In genomic region chr18:43515481-43515880, GRCh38 we compare ENCODE assay signal across 30 cellular contexts.
"Had no signal": no experiment of that assay in that cellular context is flagged by ENCODE, and none has a peak within 500 bp of the region (broad histone marks: within the 10 kb centered on the region; RNA-seq: fewer than 3 reads in every experiment).

No MANE protein-coding gene starts in this region.

- H3K27ac Mint-ChIP-seq: activated CD4-positive, alpha-beta memory T cell treated with anti-CD3 and anti-CD28 coated beads, Interleukin-2, amount 10 ng/mL, durations not matched to agents 7 days and 5 days; activated CD4-positive, alpha-beta T cell treated with anti-CD3 and anti-CD28 coated beads, Interleukin-2, amount 10 ng/mL, durations not matched to agents 7 days and 5 days; activated naive CD4-positive, alpha-beta T cell treated with anti-CD3 and anti-CD28 coated beads, Interleukin-2, amount 10 ng/mL, durations not matched to agents 7 days and 5 days; activated naive CD4-positive, alpha-beta T cell treated with anti-CD3 and anti-CD28 coated beads, Interleukin-2, amount 50 U/mL, for 72 hours; activated naive CD8-positive, alpha-beta T cell treated with anti-CD3 and anti-CD28 coated beads, Interleukin-2, amount 10 ng/mL, durations not matched to agents 7 days and 5 days; activated T-cell treated with anti-CD3 and anti-CD28 coated beads, Interleukin-2, amount 50 U/mL, for 24 hours; activated T-cell treated with anti-CD3 and anti-CD28 coated beads, Interleukin-2, amount 50 U/mL, for 72 hours; brain; T-helper 17 cell; T-helper 2 cell treated with Interferon-gamma antibody and Interleukin-4, amounts not matched to agents 5 μg/mL and 100 μg/mL, for 36 hours had no signal

- H3K27me3 ChIP-seq: ascending aorta, breast epithelium, cardiac muscle cell, colonic mucosa, heart left ventricle had no signal

- H3K27me3 Mint-ChIP-seq: activated CD4-positive, alpha-beta memory T cell treated with anti-CD3 and anti-CD28 coated beads, Interleukin-2, amount 10 ng/mL, durations not matched to agents 7 days and 5 days; activated CD4-positive, alpha-beta T cell treated with anti-CD3 and anti-CD28 coated beads, Interleukin-2, amount 10 ng/mL, durations not matched to agents 7 days and 5 days; activated naive CD4-positive, alpha-beta T cell treated with anti-CD3 and anti-CD28 coated beads, Interleukin-2, amount 10 ng/mL, durations not matched to agents 7 days and 5 days; activated naive CD8-positive, alpha-beta T cell treated with anti-CD3 and anti-CD28 coated beads, Interleukin-2, amount 10 ng/mL, durations not matched to agents 7 days and 5 days; activated T-cell treated with anti-CD3 and anti-CD28 coated beads, Interleukin-2, amount 50 U/mL, for 24 hours; brain; T-helper 17 cell had no signal

- H3K27ac ChIP-seq: ascending aorta, breast epithelium, cardiac muscle cell, colonic mucosa, heart left ventricle had no signal

- H3K36me3 ChIP-seq: ascending aorta, breast epithelium, cardiac muscle cell, colonic mucosa, heart left ventricle had no signal

- H3K36me3 Mint-ChIP-seq: activated naive CD4-positive, alpha-beta T cell treated with anti-CD3 and anti-CD28 coated beads, Interleukin-2, amount 10 ng/mL, durations not matched to agents 7 days and 5 days; activated naive CD8-positive, alpha-beta T cell treated with anti-CD3 and anti-CD28 coated beads, Interleukin-2, amount 10 ng/mL, durations not matched to agents 7 days and 5 days; brain had no signal

- H3K4me1 ChIP-seq: ascending aorta, breast epithelium, colonic mucosa, heart left ventricle had no signal

- H3K4me1 Mint-ChIP-seq: activated CD4-positive, alpha-beta memory T cell treated with anti-CD3 and anti-CD28 coated beads, Interleukin-2, amount 10 ng/mL, durations not matched to agents 7 days and 5 days; activated CD4-positive, alpha-beta T cell treated with anti-CD3 and anti-CD28 coated beads, Interleukin-2, amount 10 ng/mL, durations not matched to agents 7 days and 5 days; activated naive CD4-positive, alpha-beta T cell treated with anti-CD3 and anti-CD28 coated beads, Interleukin-2, amount 10 ng/mL, durations not matched to agents 7 days and 5 days; activated naive CD8-positive, alpha-beta T cell treated with anti-CD3 and anti-CD28 coated beads, Interleukin-2, amount 10 ng/mL, durations not matched to agents 7 days and 5 days; brain; T-helper 17 cell had no signal

- H3K9me3 ChIP-seq: ascending aorta, colonic mucosa had no signal

- H3K4me3 ChIP-seq: ascending aorta, breast epithelium, cardiac muscle cell, colonic mucosa, heart left ventricle had no signal

- DNase-seq: activated CD4-positive, alpha-beta memory T cell treated with anti-CD3 and anti-CD28 coated beads, Interleukin-2, amount 10 ng/mL, durations not matched to agents 7 days and 5 days; activated CD4-positive, alpha-beta T cell treated with anti-CD3 and anti-CD28 coated beads for 1 hour; activated CD4-positive, alpha-beta T cell treated with anti-CD3 and anti-CD28 coated beads for 4 hours; activated CD4-positive, alpha-beta T cell treated with anti-CD3 and anti-CD28 coated beads, Interleukin-2, amount 10 ng/mL, durations not matched to agents 7 days and 5 days; activated CD4-positive, alpha-beta T cell treated with anti-CD3 and anti-CD28 coated beads, Interleukin-2, amount 50 U/mL, for 4 hours; activated CD8-positive, alpha-beta memory T cell treated with anti-CD3 and anti-CD28 coated beads, Interleukin-2, amount 50 U/mL, for 48 hours; activated gamma-delta T cell; activated naive CD4-positive, alpha-beta T cell; activated naive CD4-positive, alpha-beta T cell treated with anti-CD3 and anti-CD28 coated beads, Interleukin-2, amount 10 ng/mL, durations not matched to agents 7 days and 5 days; activated naive CD8-positive, alpha-beta T cell treated with anti-CD3 and anti-CD28 coated beads, Interleukin-2, amount 10 ng/mL, durations not matched to agents 7 days and 5 days; activated T-cell treated with anti-CD3 and anti-CD28 coated beads for 4 hours; activated T-cell treated with anti-CD3 and anti-CD28 coated beads, Interleukin-2, amount 50 U/mL, for 24 hours; activated T-cell treated with anti-CD3 and anti-CD28 coated beads, Interleukin-2, amount 50 U/mL, for 72 hours; central memory CD4-positive, alpha-beta T cell; cerebellar nuclear complex; colonic mucosa; effector CD8-positive, alpha-beta T cell; foreskin fibroblast; glutamatergic neuron; heart left ventricle; T-helper 1 cell; T-helper 17 cell; T1000 had no signal

- H3K4me3 Mint-ChIP-seq: activated CD4-positive, alpha-beta memory T cell treated with anti-CD3 and anti-CD28 coated beads, Interleukin-2, amount 10 ng/mL, durations not matched to agents 7 days and 5 days; activated CD4-positive, alpha-beta T cell treated with anti-CD3 and anti-CD28 coated beads, Interleukin-2, amount 10 ng/mL, durations not matched to agents 7 days and 5 days; activated naive CD4-positive, alpha-beta T cell treated with anti-CD3 and anti-CD28 coated beads, Interleukin-2, amount 10 ng/mL, durations not matched to agents 7 days and 5 days; activated naive CD8-positive, alpha-beta T cell treated with anti-CD3 and anti-CD28 coated beads, Interleukin-2, amount 10 ng/mL, durations not matched to agents 7 days and 5 days; activated T-cell treated with anti-CD3 and anti-CD28 coated beads, Interleukin-2, amount 50 U/mL, for 24 hours; activated T-cell treated with anti-CD3 and anti-CD28 coated beads, Interleukin-2, amount 50 U/mL, for 72 hours; brain; T-helper 17 cell; T-helper 2 cell treated with Interferon-gamma antibody and Interleukin-4, amounts not matched to agents 5 μg/mL and 100 μg/mL, for 36 hours had no signal

- ATAC-seq: activated naive CD4-positive, alpha-beta T cell treated with anti-CD3 and anti-CD28 coated beads, Interleukin-2, amount 50 U/mL, for 72 hours; activated T-cell treated with anti-CD3 and anti-CD28 coated beads, Interleukin-2, amount 50 U/mL, for 72 hours; esophagus mucosa; heart left ventricle; T-helper 17 cell had no signal
